ENCODE assay signal across 18 cellular contexts in genomic region chr5:74409737-74410136, GRCh38.
"Had no signal": no experiment of that assay in that cellular context is flagged by ENCODE, and none has a peak within 500 bp of the region (broad histone marks: within the 10 kb centered on the region; RNA-seq: fewer than 3 reads in every experiment).

No MANE protein-coding gene starts in this region.

- H3K36me3 Mint-ChIP-seq: activated CD4-positive, alpha-beta memory T cell treated with anti-CD3 and anti-CD28 coated beads for 36 hours; activated CD8-positive, alpha-beta memory T cell treated with anti-CD3 and anti-CD28 coated beads, Interleukin-2, amount 10 ng/mL, durations not matched to agents 7 days and 5 days; activated naive CD4-positive, alpha-beta T cell treated with anti-CD3 and anti-CD28 coated beads, Interleukin-2, amount 10 ng/mL, durations not matched to agents 7 days and 5 days; memory B cell; naive thymus-derived CD8-positive, alpha-beta T cell had no signal

- H3K4me1 Mint-ChIP-seq: activated CD4-positive, alpha-beta T cell treated with anti-CD3 and anti-CD28 coated beads for 36 hours; activated CD8-positive, alpha-beta memory T cell treated with anti-CD3 and anti-CD28 coated beads, Interleukin-2, amount 10 ng/mL, durations not matched to agents 7 days and 5 days; activated naive CD4-positive, alpha-beta T cell treated with anti-CD3 and anti-CD28 coated beads, Interleukin-2, amount 10 ng/mL, durations not matched to agents 7 days and 5 days had no signal

- H3K36me3 ChIP-seq: ascending aorta, cardiac muscle cell, colonic mucosa, left lung, neutrophil, sigmoid colon, spleen, uterus had no signal

- H3K27ac Mint-ChIP-seq: activated CD4-positive, alpha-beta memory T cell treated with anti-CD3 and anti-CD28 coated beads for 36 hours; activated CD4-positive, alpha-beta T cell treated with anti-CD3 and anti-CD28 coated beads for 36 hours; activated CD8-positive, alpha-beta memory T cell treated with anti-CD3 and anti-CD28 coated beads, Interleukin-2, amount 10 ng/mL, durations not matched to agents 7 days and 5 days; activated naive CD4-positive, alpha-beta T cell treated with anti-CD3 and anti-CD28 coated beads, Interleukin-2, amount 10 ng/mL, durations not matched to agents 7 days and 5 days; memory B cell; naive thymus-derived CD8-positive, alpha-beta T cell had no signal

- H3K4me1 ChIP-seq: colonic mucosa, uterus had no signal

- H3K27ac ChIP-seq: ascending aorta, cardiac muscle cell, colonic mucosa, left lung, neutrophil, sigmoid colon, spleen, uterus had no signal

- H3K4me3 Mint-ChIP-seq: activated CD4-positive, alpha-beta memory T cell treated with anti-CD3 and anti-CD28 coated beads for 36 hours; activated CD4-positive, alpha-beta T cell treated with anti-CD3 and anti-CD28 coated beads for 36 hours; activated CD8-positive, alpha-beta memory T cell treated with anti-CD3 and anti-CD28 coated beads, Interleukin-2, amount 10 ng/mL, durations not matched to agents 7 days and 5 days; activated naive CD4-positive, alpha-beta T cell treated with anti-CD3 and anti-CD28 coated beads, Interleukin-2, amount 10 ng/mL, durations not matched to agents 7 days and 5 days; memory B cell; naive thymus-derived CD8-positive, alpha-beta T cell had no signal

- DNase-seq: activated CD4-positive, alpha-beta memory T cell treated with anti-CD3 and anti-CD28 coated beads for 36 hours; activated CD4-positive, alpha-beta T cell treated with anti-CD3 and anti-CD28 coated beads for 36 hours; activated CD8-positive, alpha-beta memory T cell treated with anti-CD3 and anti-CD28 coated beads, Interleukin-2, amount 10 ng/mL, durations not matched to agents 7 days and 5 days; activated naive CD4-positive, alpha-beta T cell treated with anti-CD3 and anti-CD28 coated beads, Interleukin-2, amount 10 ng/mL, durations not matched to agents 7 days and 5 days; activated T-cell treated with anti-CD3 and anti-CD28 coated beads, Interleukin-2, amount 50 U/mL, for 1 hour; colonic mucosa; hippocampal formation; left lung; naive thymus-derived CD8-positive, alpha-beta T cell; sigmoid colon; spleen; stimulated activated CD4-positive, alpha-beta T cell treated with anti-CD3 and anti-CD28 coated beads, Interleukin-2, amount 100 ng/mL, for 24 hours; T-helper 1 cell; uterus had no signal

- H3K9me3 Mint-ChIP-seq: activated CD4-positive, alpha-beta memory T cell treated with anti-CD3 and anti-CD28 coated beads for 36 hours; activated naive CD4-positive, alpha-beta T cell treated with anti-CD3 and anti-CD28 coated beads, Interleukin-2, amount 10 ng/mL, durations not matched to agents 7 days and 5 days; memory B cell; naive thymus-derived CD8-positive, alpha-beta T cell had no signal

- H3K4me3 ChIP-seq: ascending aorta, cardiac muscle cell, colonic mucosa, left lung, sigmoid colon, spleen, uterus had no signal

- H3K27me3 ChIP-seq: ascending aorta, cardiac muscle cell, colonic mucosa, left lung, neutrophil, sigmoid colon, spleen, uterus had no signal

- H3K9me3 ChIP-seq: ascending aorta, colonic mucosa, left lung, neutrophil, sigmoid colon, spleen, uterus had no signal
